In genomic region chr12:129186952-129187351, GRCh38 we compare ENCODE assay signal across 17 cellular contexts.
DNase-seq lines count a peak whose midpoint lies in the region; ATAC-seq lines count a peak whose summit lies in the region.
"Had no signal": no experiment of that assay in that cellular context is flagged by ENCODE, and none has a peak within 500 bp of the region (broad histone marks: within the 10 kb centered on the region; RNA-seq: fewer than 3 reads in every experiment).

No MANE protein-coding gene starts in this region.

- H3K27me3 Mint-ChIP-seq in naive thymus-derived CD4-positive, alpha-beta T cell = peaks cover 0 to 24% (median 0%) of the 10 kb centered on the region in 5 donors
- H3K27me3 Mint-ChIP-seq: activated B cell treated with CpG ODN at 0.5 μM for 24 hours had no signal

- intact Hi-C loops in naive thymus-derived CD4-positive, alpha-beta T cell (cut with micrococcal nuclease) = no loop called here

- WGBS in mesendoderm (ENCODE audit: extremely low coverage, insufficient coverage, low lambda C conversion rate) = no CpG with 5 or more reads among the region's 1 CpG

- no peak overlapping the region for H4K5ac ChIP-seq in mesendoderm (ENCODE audit: low read length)

- peak; percentile 17 for DNase-seq in DMS 273 (lab: John Stamatoyannopoulos, UW; ENCODE audit: unreplicated experiment)
- DNase-seq in DMS 273 treated with DMSO at 0.1 percent for 48 hours (lab: John Stamatoyannopoulos, UW) = no peak
- DNase-seq in HT-29 (ENCODE audit: low spot score) = peak; percentile 23
- peak; percentile 27 for DNase-seq in RPMI8226
- peak; percentile 74 for DNase-seq in mesendoderm
- no peak for DNase-seq in naive thymus-derived CD4-positive, alpha-beta T cell
- no peak for DNase-seq in MG63
- DNase-seq: 8988T; activated B cell treated with CpG ODN at 0.5 μM for 24 hours; activated T-cell treated with anti-CD3 and anti-CD28 coated beads for 4 hours; NCI-H2107; stimulated activated CD4-positive, alpha-beta T cell treated with anti-CD3 and anti-CD28 coated beads, Interleukin-12 subunit alpha, Interleukin-12 subunit beta, amount 100 ng/mL, for 4 hours; testis had no signal

- H2AK5ac ChIP-seq in mesendoderm (ENCODE audit: low read length) = no peak overlapping the region

- H3K9ac ChIP-seq in mesendoderm (ENCODE audit: low read length) = no peak overlapping the region

- H3K4me3 Mint-ChIP-seq in naive thymus-derived CD4-positive, alpha-beta T cell = no peak overlapping the region
- H3K4me3 Mint-ChIP-seq: activated B cell treated with CpG ODN at 0.5 μM for 24 hours, memory B cell had no signal

- H3K27me3 ChIP-seq in mesendoderm (ENCODE audit: insufficient read depth, low read length, poor library complexity) (no peaks in the 10 kb centered on the region), MG63 (no peaks in the 10 kb centered on the region)
- H3K27me3 ChIP-seq in naive thymus-derived CD4-positive, alpha-beta T cell (ENCODE audit: control insufficient read depth in 2 of 2, insufficient read depth in 2 of 2, low read length in 2 of 2) = no peaks in the 10 kb centered on the region
- H3K27me3 ChIP-seq: testis had no signal

- no peaks in the 10 kb centered on the region for H3K79me1 ChIP-seq in mesendoderm (ENCODE audit: low read length)

- H3K9me3 Mint-ChIP-seq in naive thymus-derived CD4-positive, alpha-beta T cell = peaks cover 0 to 13% (median 4%) of the 10 kb centered on the region in 11 donors
- H3K9me3 Mint-ChIP-seq: activated B cell treated with CpG ODN at 0.5 μM for 24 hours, memory B cell had no signal

- no peak overlapping the region for H2BK15ac ChIP-seq in mesendoderm (replicated peaks; ENCODE audit: low read depth)

- POLR2A ChIA-PET in naive thymus-derived CD4-positive, alpha-beta T cell (lab: Charles Lee) = no interaction called here

- no peak overlapping the region for H3K23ac ChIP-seq in mesendoderm (ENCODE audit: low read length)

- no peak overlapping the region for H3K4me2 ChIP-seq in mesendoderm (ENCODE audit: low read length)

- no peak overlapping the region for H4K8ac ChIP-seq in mesendoderm (ENCODE audit: low read depth, low read length)

- H3K4me3 ChIP-seq in mesendoderm (ENCODE audit: low read length) (no peak overlapping the region), MG63 (no peak overlapping the region)
- H3K4me3 ChIP-seq in naive thymus-derived CD4-positive, alpha-beta T cell (ENCODE audit: low read length) = no peak overlapping the region
- H3K4me3 ChIP-seq: SK-N-MC, testis had no signal

- H2BK5ac ChIP-seq in mesendoderm (ENCODE audit: low read length) = no peak overlapping the region

- H3K56ac ChIP-seq in mesendoderm (ENCODE audit: low read length) = no peak overlapping the region

- no peaks in the 10 kb centered on the region for H3K4me1 ChIP-seq in mesendoderm (ENCODE audit: control insufficient read depth, low read depth, low read length)
- no peaks in the 10 kb centered on the region for H3K4me1 ChIP-seq in naive thymus-derived CD4-positive, alpha-beta T cell (ENCODE audit: control insufficient read depth in 2 of 2, insufficient read depth in 2 of 2, low read length in 2 of 2)
- H3K4me1 ChIP-seq: Caco-2, testis had no signal

- no peak overlapping the region for H3K27ac ChIP-seq in mesendoderm (ENCODE audit: low read depth, low read length)
- H3K27ac ChIP-seq in naive thymus-derived CD4-positive, alpha-beta T cell (ENCODE audit: low read depth, low read length) = no peak overlapping the region
- H3K27ac ChIP-seq: SK-N-MC, testis had no signal

- H3K18ac ChIP-seq in mesendoderm (ENCODE audit: low read length) = no peak overlapping the region

- H3K4ac ChIP-seq in mesendoderm (ENCODE audit: low read depth, low read length) = no peak overlapping the region

- peaks cover 0 to 6% (median 0%) of the 10 kb centered on the region in 5 donors for H3K36me3 Mint-ChIP-seq in naive thymus-derived CD4-positive, alpha-beta T cell

- H3K27ac Mint-ChIP-seq in naive thymus-derived CD4-positive, alpha-beta T cell = peak overlapping the region in 1 of 9 donors; percentile 25
- H3K27ac Mint-ChIP-seq: activated B cell treated with CpG ODN at 0.5 μM for 24 hours, memory B cell had no signal

- no peaks in the 10 kb centered on the region for H3K79me2 ChIP-seq in mesendoderm (ENCODE audit: control insufficient read depth, insufficient read depth, low read length)

- no peaks in the 10 kb centered on the region for H3K36me3 ChIP-seq in mesendoderm (ENCODE audit: control insufficient read depth, insufficient read depth, low read length)
- H3K36me3 ChIP-seq in naive thymus-derived CD4-positive, alpha-beta T cell (ENCODE audit: control insufficient read depth in 2 of 3, insufficient read depth in 3 of 3, low read length in 3 of 3) = no peaks in the 10 kb centered on the region
- H3K36me3 ChIP-seq in MG63 = no peaks in the 10 kb centered on the region

- CTCF ChIA-PET in naive thymus-derived CD4-positive, alpha-beta T cell (lab: Charles Lee) = no interaction called here

- H3K9me3 ChIP-seq in naive thymus-derived CD4-positive, alpha-beta T cell (ENCODE audit: control insufficient read depth in 2 of 3, low read length in 3 of 3) = no peaks in the 10 kb centered on the region
- H3K9me3 ChIP-seq in MG63 = no peaks in the 10 kb centered on the region
- H3K9me3 ChIP-seq: Caco-2, testis had no signal

- no peak for ATAC-seq in naive thymus-derived CD4-positive, alpha-beta T cell
- no peak for ATAC-seq in GM21367 (IDR thresholded peaks at IDR 0.05; ENCODE audit: unreplicated experiment)

- no peaks in the 10 kb centered on the region for H3K4me1 Mint-ChIP-seq in naive thymus-derived CD4-positive, alpha-beta T cell
- H3K4me1 Mint-ChIP-seq: activated B cell treated with CpG ODN at 0.5 μM for 24 hours, memory B cell had no signal

- no peak overlapping the region for H2BK120ac ChIP-seq in mesendoderm (ENCODE audit: low read depth, low read length)

Comparison
In these comparisons a context has a peak if more than half of its experiments do, and no peak if none do; other contexts are left out.
1. DNase-seq: peak in DMS 273 (single experiment), HT-29 (single experiment), RPMI8226 (single experiment) and mesendoderm (single experiment); none in DMS 273 treated with DMSO at 0.1 percent for 48 hours (single experiment), naive thymus-derived CD4-positive, alpha-beta T cell (0 of 9) and MG63 (single experiment).